ENCODE assay signal across 15 cellular contexts in the genomic region with DNA sequence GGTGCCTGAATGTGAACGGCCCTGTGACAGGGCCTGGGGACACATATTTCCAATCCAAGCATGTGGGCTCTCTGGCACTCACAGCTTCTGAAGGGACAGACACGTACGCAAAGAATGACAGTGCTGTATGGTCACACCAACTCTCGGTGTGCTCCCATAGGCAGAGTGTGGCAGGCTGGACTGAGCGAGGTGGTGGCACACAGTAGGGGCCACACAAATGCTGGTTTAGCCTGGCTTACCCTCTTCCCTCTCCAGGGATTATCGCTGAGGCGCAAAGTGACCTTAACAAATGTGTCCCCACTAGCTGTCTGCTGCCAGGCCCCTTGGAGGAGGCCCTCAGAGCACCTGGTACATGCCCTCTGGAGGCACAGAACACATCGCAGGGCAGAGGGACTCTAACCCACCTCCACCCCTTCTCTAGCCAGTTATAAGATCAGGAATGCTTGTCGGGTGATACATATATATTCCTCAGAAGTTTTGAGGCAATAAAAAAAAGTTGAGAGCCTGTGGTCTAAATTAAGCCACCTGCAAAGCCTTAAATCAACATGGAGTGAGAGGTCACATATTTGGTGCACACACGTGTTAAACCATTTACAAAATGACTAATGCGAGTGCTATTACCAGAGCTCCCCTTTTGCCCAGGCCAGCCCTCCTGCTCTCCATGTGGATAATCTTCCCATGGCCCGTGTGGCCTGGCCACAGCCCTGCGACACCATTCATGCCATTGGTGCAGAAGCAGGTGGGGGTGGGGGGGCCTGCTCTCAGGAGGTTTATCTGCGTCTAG.
DNase-seq lines count a peak whose midpoint lies in the region; ATAC-seq, FAIRE-seq and TF ChIP-seq lines count a peak whose summit lies in the region.
"Had no signal": no experiment of that assay in that cellular context is flagged by ENCODE, and none has a peak within 500 bp of the region (broad histone marks: within the 10 kb centered on the region; RNA-seq: fewer than 3 reads in every experiment).

No MANE protein-coding gene starts in this region.

- TF ChIP-seq CTCF in PC-9 (conservative IDR thresholded peaks at IDR 0.05), result no peak
- TF ChIP-seq CTCF in epithelial cell of proximal tubule (conservative IDR thresholded peaks at IDR 0.05; ENCODE audit: low read depth, low read length), result no peak
- no peak for TF ChIP-seq CTCF in pancreas (IDR thresholded peaks at IDR 0.05)
- TF ChIP-seq CTCF in kidney (IDR thresholded peaks at IDR 0.05; ENCODE audit: borderline replicate concordance, extremely low read depth, insufficient read depth), result no peak

- WGBS in pancreas, 2 donors, result 71 to 77% methylated on average over 14 of the region's 14 CpGs

- POLR2A ChIA-PET in PC-9 (lab: Charles Lee; ENCODE audit: unreplicated experiment), result interaction anchor here (0.6 kb wide), 1 partner anchor 230 kb away, joined by 5 read pairs; no protein-coding TSS in a partner anchor

- no peaks in the 10 kb centered on the region for H3K36me3 Mint-ChIP-seq in activated naive CD4-positive, alpha-beta T cell treated with anti-CD3 and anti-CD28 coated beads for 36 hours (ENCODE audit: low read depth)

- no peak overlapping the region for H2AFZ ChIP-seq in PC-9
- H2AFZ ChIP-seq: GM23338 had no signal

- H3K4me1 ChIP-seq in PC-9 (replicated peaks; ENCODE audit: insufficient read depth) (peaks cover 28% of the 10 kb centered on the region), pancreas (peaks cover 6 to 8% (median 8%) of the 10 kb centered on the region in 3 donors), kidney (ENCODE audit: control insufficient read depth in 1 of 2, insufficient read depth in 1 of 2, low read depth in 1 of 2, low read length in 2 of 2) (no peaks in the 10 kb centered on the region)
- H3K4me1 ChIP-seq: testis had no signal

- TSS peak; percentile 40 for BruUV-seq in PC-9 (replicated peaks; lab: Mats Ljungman, UMichigan)

- peaks cover 21% of the 10 kb centered on the region; the same call in 1 of the 2 replicates for H3F3A ChIP-seq in PC-9 (ENCODE audit: insufficient read depth, low read depth)

- FAIRE-seq in pancreas (lab: Jason Lieb, UNC) (no peak), kidney (lab: Jason Lieb, UNC) (no peak)

- no peaks in the 10 kb centered on the region for H3K9me2 ChIP-seq in PC-9 (ENCODE audit: insufficient read depth)

- ATAC-seq in pancreas, result peak; percentile 79 to 94 (median 91)
- no peak for ATAC-seq in HG03520 (IDR thresholded peaks at IDR 0.05; ENCODE audit: unreplicated experiment)
- ATAC-seq: GM23338 had no signal

- intact Hi-C loops in PC-9 (cut with micrococcal nuclease; ENCODE audit: unreplicated experiment), result loop anchor here (1.0 to 10.0 kb wide), 5 partner anchors 82 to 601 kb away; no protein-coding TSS in a partner anchor
- intact Hi-C loops in pancreas (cut with DNase I), result no loop called here
- intact Hi-C loops in kidney (cut with DNase I), result no loop called here
- intact Hi-C loops in activated naive CD4-positive, alpha-beta T cell treated with anti-CD3 and anti-CD28 coated beads for 36 hours (cut with micrococcal nuclease), result no loop called here

- no peaks in the 10 kb centered on the region for H3K27me3 ChIP-seq in PC-9 (ENCODE audit: insufficient read depth, low read depth)
- no peaks in the 10 kb centered on the region for H3K27me3 ChIP-seq in pancreas
- H3K27me3 ChIP-seq: heart right ventricle, testis had no signal

- CTCF ChIA-PET in PC-9 (lab: Charles Lee), result interaction anchor here (0.5 to 0.6 kb wide), 2 partner anchors 96 to 398 kb away, joined by 3 to 6 read pairs; no protein-coding TSS in a partner anchor
- CTCF ChIA-PET in activated naive CD4-positive, alpha-beta T cell treated with anti-CD3 and anti-CD28 coated beads for 36 hours (lab: Charles Lee), result interaction anchor here (0.5 kb wide), 1 partner anchor 111 kb away, joined by 3 read pairs; no protein-coding TSS in a partner anchor

- peak overlapping the region; percentile 59 for H3K27ac ChIP-seq in PC-9
- peak overlapping the region in 3 of 4 donors; percentile 18 to 24 (median 20) for H3K27ac ChIP-seq in pancreas
- no peak overlapping the region for H3K27ac ChIP-seq in kidney (ENCODE audit: low read depth in 2 of 2, low read length in 2 of 2)
- H3K27ac ChIP-seq: heart right ventricle, testis had no signal

- DNase-seq in EL, result peak; percentile 93
- DNase-seq in PC-9, result peak; percentile 90 to 100
- peak; percentile 92 for DNase-seq in epithelial cell of proximal tubule (ENCODE audit: low read depth)
- DNase-seq in pancreas, result peak in 1 of 6 donors; percentile 55
- DNase-seq in kidney, result no peak
- no peak for DNase-seq in DMS 273 treated with DMSO at 0.1 percent for 48 hours (lab: John Stamatoyannopoulos, UW)
- DNase-seq in activated naive CD4-positive, alpha-beta T cell treated with anti-CD3 and anti-CD28 coated beads for 36 hours, result no peak
- DNase-seq: activated CD8-positive, alpha-beta memory T cell treated with anti-CD3 and anti-CD28 coated beads, Interleukin-2, amount 50 U/mL, for 4 hours; DND-41; heart right ventricle; NCI-H69; testis had no signal

- H3K4me3 ChIP-seq in PC-9 (no peak overlapping the region), epithelial cell of proximal tubule (ENCODE audit: low read depth, low read length) (no peak overlapping the region), pancreas (no peak overlapping the region), kidney (ENCODE audit: low read length in 2 of 2) (no peak overlapping the region)
- H3K4me3 ChIP-seq: GM23338, heart right ventricle, testis had no signal

- no peaks in the 10 kb centered on the region for H3K9me3 Mint-ChIP-seq in activated naive CD4-positive, alpha-beta T cell treated with anti-CD3 and anti-CD28 coated beads for 36 hours
- H3K9me3 Mint-ChIP-seq: central memory CD8-positive, alpha-beta T cell had no signal

- 0 out of 2 replicates have a peak, but pooled peaks cover 3% of the 10 kb centered on the region for H3K79me2 ChIP-seq in PC-9 (ENCODE audit: low read depth)

- H3K4me2 ChIP-seq in PC-9, result peak overlapping the region; percentile 57
- H3K4me2 ChIP-seq: GM23338 had no signal

- H3K9me3 ChIP-seq in PC-9 (ENCODE audit: insufficient read depth, low read depth) (no peaks in the 10 kb centered on the region), pancreas (no peaks in the 10 kb centered on the region), kidney (ENCODE audit: control insufficient read depth in 1 of 2, low read length in 2 of 2) (no peaks in the 10 kb centered on the region)
- H3K9me3 ChIP-seq: heart right ventricle, testis had no signal

- no peak overlapping the region for H3K9ac ChIP-seq in kidney (ENCODE audit: low read length in 2 of 2)

- H3K27me3 Mint-ChIP-seq in activated naive CD4-positive, alpha-beta T cell treated with anti-CD3 and anti-CD28 coated beads for 36 hours (ENCODE audit: low read depth), result peaks cover 3% of the 10 kb centered on the region

- H3K36me3 ChIP-seq in PC-9 (ENCODE audit: low read depth) (peaks cover 8% of the 10 kb centered on the region; the same call in 1 of the 2 replicates), pancreas (no peaks in the 10 kb centered on the region), kidney (ENCODE audit: control insufficient read depth in 1 of 2, insufficient read depth in 2 of 2, low read length in 2 of 2) (no peaks in the 10 kb centered on the region)
- H3K36me3 ChIP-seq: heart right ventricle had no signal

- H3K4me3 Mint-ChIP-seq in activated naive CD4-positive, alpha-beta T cell treated with anti-CD3 and anti-CD28 coated beads for 36 hours, result no peak overlapping the region
- H3K4me3 Mint-ChIP-seq: central memory CD8-positive, alpha-beta T cell; GM23338 had no signal

- no peak overlapping the region for H3K27ac Mint-ChIP-seq in activated naive CD4-positive, alpha-beta T cell treated with anti-CD3 and anti-CD28 coated beads for 36 hours
- H3K27ac Mint-ChIP-seq: GM23338 had no signal

- no peaks in the 10 kb centered on the region for H4K20me1 ChIP-seq in PC-9 (ENCODE audit: insufficient read depth)

- H3K4me1 Mint-ChIP-seq in activated naive CD4-positive, alpha-beta T cell treated with anti-CD3 and anti-CD28 coated beads for 36 hours (ENCODE audit: low read depth), result no peaks in the 10 kb centered on the region
- H3K4me1 Mint-ChIP-seq: central memory CD8-positive, alpha-beta T cell; GM23338 had no signal

Comparison
In these comparisons a context has a peak if more than half of its experiments do, and no peak if none do; other contexts are left out.
1. DNase-seq: peak in EL (single experiment), PC-9 (2 of 2) and epithelial cell of proximal tubule (single experiment); none in kidney (single experiment), DMS 273 treated with DMSO at 0.1 percent for 48 hours (single experiment) and activated naive CD4-positive, alpha-beta T cell treated with anti-CD3 and anti-CD28 coated beads for 36 hours (single experiment).
2. H3K27ac ChIP-seq: peak in PC-9 (single experiment) and pancreas (3 of 4); none in kidney (0 of 2).